In genomic region chr14:59208224-59208814, GRCh38 we compare ENCODE assay signal across 14 cellular contexts. TPM values are rescaled to one million over a fixed set of nuclear protein-coding genes. Genes with fewer than 3 reads are reported as not detected.
DNase-seq lines count a peak whose midpoint lies in the region; ATAC-seq and TF ChIP-seq lines count a peak whose summit lies in the region.
"Had no signal": no experiment of that assay in that cellular context is flagged by ENCODE, and none has a peak within 500 bp of the region (broad histone marks: within the 10 kb centered on the region; RNA-seq: fewer than 3 reads in every experiment).

No MANE protein-coding gene starts in this region.

- in situ Hi-C loops in ACHN (cut with HindIII; ENCODE audit: low pct_ligation_motif_present, low pct_unique_long_range_greater_than_20kb, low sequenced_read_pairs): no loop called here

- H3K4me1 Mint-ChIP-seq in activated CD8-positive, alpha-beta T cell treated with anti-CD3 and anti-CD28 coated beads, Interleukin-2, amount 10 ng/mL, durations not matched to agents 7 days and 5 days (ENCODE audit: low read depth): peaks cover 6% of the 10 kb centered on the region
- H3K4me1 Mint-ChIP-seq: activated CD4-positive, alpha-beta T cell treated with anti-CD3 and anti-CD28 coated beads, Interleukin-2, amount 10 ng/mL, durations not matched to agents 24 days and 14 days had no signal

- TF ChIP-seq CTCF in RWPE1 (conservative IDR thresholded peaks at IDR 0.05; ENCODE audit: low read depth): no peak
- no peak for TF ChIP-seq CTCF in fibroblast of the aortic adventitia (IDR thresholded peaks at IDR 0.05; ENCODE audit: insufficient read depth, low read length)

- H3K36me3 Mint-ChIP-seq in activated CD8-positive, alpha-beta T cell treated with anti-CD3 and anti-CD28 coated beads, Interleukin-2, amount 10 ng/mL, durations not matched to agents 7 days and 5 days (ENCODE audit: low read depth): no peaks in the 10 kb centered on the region

- ATAC-seq in HG02678 (IDR thresholded peaks at IDR 0.05; ENCODE audit: unreplicated experiment): no peak
- ATAC-seq in activated CD8-positive, alpha-beta T cell treated with anti-CD3 and anti-CD28 coated beads, Interleukin-2, amount 10 ng/mL, durations not matched to agents 7 days and 5 days: no peak

- CTCF ChIA-PET in RWPE1 (lab: Yijun Ruan, JAX): no interaction called here
- CTCF ChIA-PET in activated CD8-positive, alpha-beta T cell treated with anti-CD3 and anti-CD28 coated beads, Interleukin-2, amount 10 ng/mL, durations not matched to agents 7 days and 5 days (lab: Charles Lee): no interaction called here

- H3K9me3 Mint-ChIP-seq in activated CD8-positive, alpha-beta T cell treated with anti-CD3 and anti-CD28 coated beads, Interleukin-2, amount 10 ng/mL, durations not matched to agents 7 days and 5 days (ENCODE audit: insufficient read depth): no peaks in the 10 kb centered on the region
- H3K9me3 Mint-ChIP-seq: activated CD4-positive, alpha-beta T cell treated with anti-CD3 and anti-CD28 coated beads, Interleukin-2, amount 10 ng/mL, durations not matched to agents 24 days and 14 days had no signal

- DNase-seq in ACHN: peak; percentile 81
- peak; percentile 63 for DNase-seq in H4 (ENCODE audit: low spot score)
- DNase-seq in RWPE1 (ENCODE audit: low spot score): peak; percentile 21
- peak; percentile 42 for DNase-seq in fibroblast of the aortic adventitia (ENCODE audit: low read depth)
- DNase-seq in activated CD8-positive, alpha-beta T cell treated with anti-CD3 and anti-CD28 coated beads, Interleukin-2, amount 10 ng/mL, durations not matched to agents 7 days and 5 days: no peak
- DNase-seq in DMS 273 treated with DMSO at 0.1 percent for 48 hours (lab: John Stamatoyannopoulos, UW): no peak
- DNase-seq in stimulated activated CD4-positive, alpha-beta T cell treated with anti-CD3 and anti-CD28 coated beads, Interleukin-12 subunit alpha, Interleukin-12 subunit beta, amount 100 ng/mL, for 4 hours: no peak
- DNase-seq: activated CD4-positive, alpha-beta T cell treated with anti-CD3 and anti-CD28 coated beads, Interleukin-2, amount 10 ng/mL, durations not matched to agents 24 days and 14 days; activated naive CD4-positive, alpha-beta T cell treated with Interleukin-2 at 50 U/mL for 16 hours; colonic mucosa; NCI-H1417; NCI-H69 had no signal

- H3K27me3 Mint-ChIP-seq in activated CD8-positive, alpha-beta T cell treated with anti-CD3 and anti-CD28 coated beads, Interleukin-2, amount 10 ng/mL, durations not matched to agents 7 days and 5 days (ENCODE audit: low read depth): no peaks in the 10 kb centered on the region
- H3K27me3 Mint-ChIP-seq: activated CD4-positive, alpha-beta T cell treated with anti-CD3 and anti-CD28 coated beads, Interleukin-2, amount 10 ng/mL, durations not matched to agents 24 days and 14 days; progenitor cell of endocrine pancreas had no signal

- H3K27ac ChIP-seq in RWPE1: no peak overlapping the region
- H3K27ac ChIP-seq: colonic mucosa had no signal

- POLR2A ChIA-PET in RWPE1 (lab: Yijun Ruan, JAX; ENCODE audit: low non-redundant PET): no interaction called here
- POLR2A ChIA-PET in activated CD8-positive, alpha-beta T cell treated with anti-CD3 and anti-CD28 coated beads, Interleukin-2, amount 10 ng/mL, durations not matched to agents 7 days and 5 days (lab: Charles Lee): no interaction called here

- H3K27ac Mint-ChIP-seq in activated CD8-positive, alpha-beta T cell treated with anti-CD3 and anti-CD28 coated beads, Interleukin-2, amount 10 ng/mL, durations not matched to agents 7 days and 5 days: no peak overlapping the region
- H3K27ac Mint-ChIP-seq: activated CD4-positive, alpha-beta T cell treated with anti-CD3 and anti-CD28 coated beads, Interleukin-2, amount 10 ng/mL, durations not matched to agents 24 days and 14 days; progenitor cell of endocrine pancreas had no signal

- H3K4me3 Mint-ChIP-seq in activated CD8-positive, alpha-beta T cell treated with anti-CD3 and anti-CD28 coated beads, Interleukin-2, amount 10 ng/mL, durations not matched to agents 7 days and 5 days: no peak overlapping the region
- H3K4me3 Mint-ChIP-seq: activated CD4-positive, alpha-beta T cell treated with anti-CD3 and anti-CD28 coated beads, Interleukin-2, amount 10 ng/mL, durations not matched to agents 24 days and 14 days had no signal

- H3K4me3 ChIP-seq in fibroblast of the aortic adventitia (ENCODE audit: low read depth, low read length): no peak overlapping the region
- H3K4me3 ChIP-seq: colonic mucosa had no signal

RNA-seq across cellular contexts. Expression of gene DAAM1, which starts 19.9 kb away (rescaled TPM):
- 3.9 and 4.5 TPM in 2 replicates for total RNA-seq in H4 (2014; rRNA removed; shearing (Covaris generic))
- 18.5 and 42.9 TPM in 2 replicates for total RNA-seq in fibroblast of the aortic adventitia (ENCODE audit: low replicate concordance)
- 10 to 100 TPM; 20.4 to 24.9 TPM for total RNA-seq in activated CD8-positive, alpha-beta T cell treated with anti-CD3 and anti-CD28 coated beads, Interleukin-2, amount 10 ng/mL, durations not matched to agents 7 days and 5 days

Comparison
In these comparisons a context has a peak if more than half of its experiments do, and no peak if none do; other contexts are left out.
1. DNase-seq: peak in ACHN (single experiment), H4 (single experiment), RWPE1 (single experiment) and fibroblast of the aortic adventitia (single experiment); none in activated CD8-positive, alpha-beta T cell treated with anti-CD3 and anti-CD28 coated beads, Interleukin-2, amount 10 ng/mL, durations not matched to agents 7 days and 5 days (single experiment), DMS 273 treated with DMSO at 0.1 percent for 48 hours (single experiment) and stimulated activated CD4-positive, alpha-beta T cell treated with anti-CD3 and anti-CD28 coated beads, Interleukin-12 subunit alpha, Interleukin-12 subunit beta, amount 100 ng/mL, for 4 hours (single experiment).